Comparison of ENCODE assay signal across 1 cellular context in the genomic region with DNA sequence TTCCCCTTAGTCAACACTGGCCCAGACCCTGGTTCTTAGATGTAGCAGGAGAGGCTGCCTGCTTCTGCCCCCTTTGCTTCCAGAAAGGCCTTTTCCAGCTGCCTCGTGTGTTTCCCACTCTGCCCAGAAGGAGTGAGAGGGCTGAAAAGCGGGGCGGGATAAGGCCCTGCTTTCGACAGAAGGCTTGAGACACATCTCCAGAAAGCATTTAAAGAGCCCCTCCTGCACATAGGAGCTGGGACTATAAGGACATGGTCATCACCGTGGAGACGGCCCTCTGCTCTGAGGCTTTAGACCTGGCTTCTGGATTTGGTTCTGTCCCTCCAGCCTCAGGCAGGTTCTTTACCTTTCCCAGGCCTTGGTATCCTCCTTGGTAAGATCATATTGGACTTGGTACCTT.
TF ChIP-seq lines count a peak whose summit lies in the region.

No MANE protein-coding gene starts in this region.

TF ChIP-seq in HepG2, 621 proteins besides CTCF, POLR2A, EP300 and RAD21 (continued from another document):
- TF ChIP-seq, protein P1, sequence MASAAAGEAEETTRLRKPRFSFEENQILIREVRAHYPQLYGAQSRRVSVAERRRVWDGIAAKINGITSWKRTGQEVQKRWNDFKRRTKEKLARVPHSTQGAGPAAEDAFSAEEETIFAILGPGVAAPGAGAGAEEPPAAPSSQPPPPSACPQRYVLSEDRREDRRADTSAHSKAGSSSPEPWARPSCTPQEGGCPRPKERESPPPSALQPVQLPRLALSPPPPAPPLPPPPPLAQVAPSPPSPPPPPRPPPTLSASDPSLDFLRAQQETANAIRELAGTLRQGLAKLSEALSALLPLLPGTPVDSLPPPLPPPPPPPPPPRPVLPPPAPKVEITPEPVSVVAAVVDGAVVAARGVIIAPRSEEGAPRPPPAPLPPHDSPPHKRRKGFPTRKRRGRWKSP (CRISPR knock-in tag; IDR thresholded peaks at IDR 0.05): no peak
- TF ChIP-seq, protein P2, sequence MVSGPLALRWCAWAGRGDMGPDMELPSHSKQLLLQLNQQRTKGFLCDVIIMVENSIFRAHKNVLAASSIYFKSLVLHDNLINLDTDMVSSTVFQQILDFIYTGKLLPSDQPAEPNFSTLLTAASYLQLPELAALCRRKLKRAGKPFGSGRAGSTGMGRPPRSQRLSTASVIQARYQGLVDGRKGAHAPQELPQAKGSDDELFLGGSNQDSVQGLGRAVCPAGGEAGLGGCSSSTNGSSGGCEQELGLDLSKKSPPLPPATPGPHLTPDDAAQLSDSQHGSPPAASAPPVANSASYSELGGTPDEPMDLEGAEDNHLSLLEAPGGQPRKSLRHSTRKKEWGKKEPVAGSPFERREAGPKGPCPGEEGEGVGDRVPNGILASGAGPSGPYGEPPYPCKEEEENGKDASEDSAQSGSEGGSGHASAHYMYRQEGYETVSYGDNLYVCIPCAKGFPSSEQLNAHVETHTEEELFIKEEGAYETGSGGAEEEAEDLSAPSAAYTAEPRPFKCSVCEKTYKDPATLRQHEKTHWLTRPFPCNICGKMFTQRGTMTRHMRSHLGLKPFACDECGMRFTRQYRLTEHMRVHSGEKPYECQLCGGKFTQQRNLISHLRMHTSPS (CRISPR knock-in tag; IDR thresholded peaks at IDR 0.05; ENCODE audit: low read depth): no peak
- TF ChIP-seq HES4 (CRISPR knock-in tag; IDR thresholded peaks at IDR 0.05; ENCODE audit: borderline replicate concordance) (no peak), ZNF550 (CRISPR knock-in tag; IDR thresholded peaks at IDR 0.05; ENCODE audit: borderline replicate concordance) (no peak), ZNF737 (CRISPR knock-in tag; IDR thresholded peaks at IDR 0.05; ENCODE audit: borderline replicate concordance) (no peak), ZNF547 (CRISPR knock-in tag; IDR thresholded peaks at IDR 0.05) (no peak), BHLHE40 (IDR thresholded peaks at IDR 0.05; ENCODE audit: low read length) (no peak), ZNF616 (CRISPR knock-in tag; IDR thresholded peaks at IDR 0.05; ENCODE audit: low read depth) (no peak), ZNF556 (CRISPR knock-in tag; IDR thresholded peaks at IDR 0.05; ENCODE audit: borderline replicate concordance) (no peak)
- TF ChIP-seq, protein P3, sequence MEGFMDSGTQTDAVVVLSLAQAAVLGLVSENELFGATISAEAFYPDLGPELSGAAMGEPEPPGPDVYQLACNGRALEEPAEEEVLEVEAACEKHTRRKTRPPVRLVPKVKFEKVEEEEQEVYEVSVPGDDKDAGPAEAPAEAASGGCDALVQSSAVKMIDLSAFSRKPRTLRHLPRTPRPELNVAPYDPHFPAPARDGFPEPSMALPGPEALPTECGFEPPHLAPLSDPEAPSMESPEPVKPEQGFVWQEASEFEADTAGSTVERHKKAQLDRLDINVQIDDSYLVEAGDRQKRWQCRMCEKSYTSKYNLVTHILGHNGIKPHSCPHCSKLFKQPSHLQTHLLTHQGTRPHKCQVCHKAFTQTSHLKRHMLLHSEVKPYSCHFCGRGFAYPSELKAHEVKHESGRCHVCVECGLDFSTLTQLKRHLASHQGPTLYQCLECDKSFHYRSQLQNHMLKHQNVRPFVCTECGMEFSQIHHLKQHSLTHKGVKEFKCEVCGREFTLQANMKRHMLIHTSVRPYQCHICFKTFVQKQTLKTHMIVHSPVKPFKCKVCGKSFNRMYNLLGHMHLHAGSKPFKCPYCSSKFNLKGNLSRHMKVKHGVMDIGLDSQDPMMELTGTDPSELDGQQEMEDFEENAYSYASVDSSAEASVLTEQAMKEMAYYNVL (CRISPR knock-in tag; IDR thresholded peaks at IDR 0.05; ENCODE audit: borderline replicate concordance): no peak
- TF ChIP-seq, protein P4, sequence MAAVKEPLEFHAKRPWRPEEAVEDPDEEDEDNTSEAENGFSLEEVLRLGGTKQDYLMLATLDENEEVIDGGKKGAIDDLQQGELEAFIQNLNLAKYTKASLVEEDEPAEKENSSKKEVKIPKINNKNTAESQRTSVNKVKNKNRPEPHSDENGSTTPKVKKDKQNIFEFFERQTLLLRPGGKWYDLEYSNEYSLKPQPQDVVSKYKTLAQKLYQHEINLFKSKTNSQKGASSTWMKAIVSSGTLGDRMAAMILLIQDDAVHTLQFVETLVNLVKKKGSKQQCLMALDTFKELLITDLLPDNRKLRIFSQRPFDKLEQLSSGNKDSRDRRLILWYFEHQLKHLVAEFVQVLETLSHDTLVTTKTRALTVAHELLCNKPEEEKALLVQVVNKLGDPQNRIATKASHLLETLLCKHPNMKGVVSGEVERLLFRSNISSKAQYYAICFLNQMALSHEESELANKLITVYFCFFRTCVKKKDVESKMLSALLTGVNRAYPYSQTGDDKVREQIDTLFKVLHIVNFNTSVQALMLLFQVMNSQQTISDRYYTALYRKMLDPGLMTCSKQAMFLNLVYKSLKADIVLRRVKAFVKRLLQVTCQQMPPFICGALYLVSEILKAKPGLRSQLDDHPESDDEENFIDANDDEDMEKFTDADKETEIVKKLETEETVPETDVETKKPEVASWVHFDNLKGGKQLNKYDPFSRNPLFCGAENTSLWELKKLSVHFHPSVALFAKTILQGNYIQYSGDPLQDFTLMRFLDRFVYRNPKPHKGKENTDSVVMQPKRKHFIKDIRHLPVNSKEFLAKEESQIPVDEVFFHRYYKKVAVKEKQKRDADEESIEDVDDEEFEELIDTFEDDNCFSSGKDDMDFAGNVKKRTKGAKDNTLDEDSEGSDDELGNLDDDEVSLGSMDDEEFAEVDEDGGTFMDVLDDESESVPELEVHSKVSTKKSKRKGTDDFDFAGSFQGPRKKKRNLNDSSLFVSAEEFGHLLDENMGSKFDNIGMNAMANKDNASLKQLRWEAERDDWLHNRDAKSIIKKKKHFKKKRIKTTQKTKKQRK (IDR thresholded peaks at IDR 0.05; ENCODE audit: low read length): no peak
- TF ChIP-seq, protein P5, sequence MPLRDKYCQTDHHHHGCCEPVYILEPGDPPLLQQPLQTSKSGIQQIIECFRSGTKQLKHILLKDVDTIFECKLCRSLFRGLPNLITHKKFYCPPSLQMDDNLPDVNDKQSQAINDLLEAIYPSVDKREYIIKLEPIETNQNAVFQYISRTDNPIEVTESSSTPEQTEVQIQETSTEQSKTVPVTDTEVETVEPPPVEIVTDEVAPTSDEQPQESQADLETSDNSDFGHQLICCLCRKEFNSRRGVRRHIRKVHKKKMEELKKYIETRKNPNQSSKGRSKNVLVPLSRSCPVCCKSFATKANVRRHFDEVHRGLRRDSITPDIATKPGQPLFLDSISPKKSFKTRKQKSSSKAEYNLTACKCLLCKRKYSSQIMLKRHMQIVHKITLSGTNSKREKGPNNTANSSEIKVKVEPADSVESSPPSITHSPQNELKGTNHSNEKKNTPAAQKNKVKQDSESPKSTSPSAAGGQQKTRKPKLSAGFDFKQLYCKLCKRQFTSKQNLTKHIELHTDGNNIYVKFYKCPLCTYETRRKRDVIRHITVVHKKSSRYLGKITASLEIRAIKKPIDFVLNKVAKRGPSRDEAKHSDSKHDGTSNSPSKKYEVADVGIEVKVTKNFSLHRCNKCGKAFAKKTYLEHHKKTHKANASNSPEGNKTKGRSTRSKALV (CRISPR knock-in tag; IDR thresholded peaks at IDR 0.05): no peak
- TF ChIP-seq, protein P6, sequence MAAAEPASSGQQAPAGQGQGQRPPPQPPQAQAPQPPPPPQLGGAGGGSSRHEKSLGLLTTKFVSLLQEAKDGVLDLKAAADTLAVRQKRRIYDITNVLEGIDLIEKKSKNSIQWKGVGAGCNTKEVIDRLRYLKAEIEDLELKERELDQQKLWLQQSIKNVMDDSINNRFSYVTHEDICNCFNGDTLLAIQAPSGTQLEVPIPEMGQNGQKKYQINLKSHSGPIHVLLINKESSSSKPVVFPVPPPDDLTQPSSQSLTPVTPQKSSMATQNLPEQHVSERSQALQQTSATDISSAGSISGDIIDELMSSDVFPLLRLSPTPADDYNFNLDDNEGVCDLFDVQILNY (CRISPR knock-in tag; conservative IDR thresholded peaks at IDR 0.05): no peak
TF ChIP-seq in HepG2: peak in this region for 0.
